In genomic region chr4:124846306-124846705, GRCh38 we compare ENCODE assay signal across 20 cellular contexts.
A peak's percentile ranks its signal among the peaks of the same experiment; 100 is the strongest.
DNase-seq lines count a peak whose midpoint lies in the region; ATAC-seq, FAIRE-seq and TF ChIP-seq lines count a peak whose summit lies in the region.
"Had no signal": no experiment of that assay in that cellular context is flagged by ENCODE, and none has a peak within 500 bp of the region (broad histone marks: within the 10 kb centered on the region; RNA-seq: fewer than 3 reads in every experiment).

No MANE protein-coding gene starts in this region.

- CTCF ChIA-PET in activated CD4-positive, alpha-beta memory T cell treated with anti-CD3 and anti-CD28 coated beads, Interleukin-2, amount 10 ng/mL, durations not matched to agents 7 days and 5 days (lab: Charles Lee) = no interaction called here

- no peaks in the 10 kb centered on the region for H4K20me1 ChIP-seq in OCI-LY3 (ENCODE audit: insufficient read depth, low read length)
- H4K20me1 ChIP-seq: BLaER1 treated with 17β-estradiol and CSF1 and Interleukin-3, amounts not matched to agents 10 nM and 100 nM had no signal

- no peaks in the 10 kb centered on the region for H3K27me3 ChIP-seq in OCI-LY3 (ENCODE audit: low read depth, low read length)
- H3K27me3 ChIP-seq in bronchial epithelial cell (ENCODE audit: control insufficient read depth, insufficient read depth, low read length) = no peaks in the 10 kb centered on the region
- H3K27me3 ChIP-seq: BLaER1 treated with 17β-estradiol and CSF1 and Interleukin-3, amounts not matched to agents 10 nM and 100 nM had no signal

- H3K36me3 Mint-ChIP-seq in activated CD4-positive, alpha-beta memory T cell treated with anti-CD3 and anti-CD28 coated beads, Interleukin-2, amount 10 ng/mL, durations not matched to agents 7 days and 5 days (ENCODE audit: low read depth) = no peaks in the 10 kb centered on the region
- peaks cover 4% of the 10 kb centered on the region for H3K36me3 Mint-ChIP-seq in mesothelial cell of epicardium
- H3K36me3 Mint-ChIP-seq: CD8-positive, alpha-beta memory T cell had no signal

- H3K4me2 ChIP-seq in OCI-LY3 (ENCODE audit: low read length) = peak overlapping the region; percentile 33; the same call in 1 of the 2 replicates
- H3K4me2 ChIP-seq: BLaER1 treated with 17β-estradiol and CSF1 and Interleukin-3, amounts not matched to agents 10 nM and 100 nM had no signal

- peaks cover 4% of the 10 kb centered on the region for H3K9me3 Mint-ChIP-seq in activated CD4-positive, alpha-beta memory T cell treated with anti-CD3 and anti-CD28 coated beads, Interleukin-2, amount 10 ng/mL, durations not matched to agents 7 days and 5 days
- H3K9me3 Mint-ChIP-seq in mesothelial cell of epicardium = peaks cover 27% of the 10 kb centered on the region

- POLR2A ChIA-PET in activated CD4-positive, alpha-beta memory T cell treated with anti-CD3 and anti-CD28 coated beads, Interleukin-2, amount 10 ng/mL, durations not matched to agents 7 days and 5 days (lab: Charles Lee) = no interaction called here

- H2AFZ ChIP-seq in OCI-LY3 (ENCODE audit: low read depth, low read length) = no peak overlapping the region

- peaks cover 19% of the 10 kb centered on the region for H3K4me1 ChIP-seq in OCI-LY3 (ENCODE audit: low read length)
- H3K4me1 ChIP-seq: BLaER1 treated with 17β-estradiol and CSF1 and Interleukin-3, amounts not matched to agents 10 nM and 100 nM had no signal

- no peak for FAIRE-seq in bronchial epithelial cell (lab: Jason Lieb, UNC)
- FAIRE-seq: D721Med, G401.6 had no signal

- no peaks in the 10 kb centered on the region for H3K79me2 ChIP-seq in OCI-LY3 (ENCODE audit: low read length)

- no peak overlapping the region for H3K27ac Mint-ChIP-seq in activated CD4-positive, alpha-beta memory T cell treated with anti-CD3 and anti-CD28 coated beads, Interleukin-2, amount 10 ng/mL, durations not matched to agents 7 days and 5 days
- H3K27ac Mint-ChIP-seq in mesothelial cell of epicardium = no peak overlapping the region
- H3K27ac Mint-ChIP-seq: CD8-positive, alpha-beta memory T cell had no signal

- peaks cover 13% of the 10 kb centered on the region for H3K36me3 ChIP-seq in OCI-LY3 (replicated peaks; ENCODE audit: low read depth, low read length)
- H3K36me3 ChIP-seq in bronchial epithelial cell (ENCODE audit: control insufficient read depth, insufficient read depth, low read length) = no peaks in the 10 kb centered on the region
- H3K36me3 ChIP-seq: BLaER1 treated with 17β-estradiol and CSF1 and Interleukin-3, amounts not matched to agents 10 nM and 100 nM had no signal

- H3K4me1 Mint-ChIP-seq in activated CD4-positive, alpha-beta memory T cell treated with anti-CD3 and anti-CD28 coated beads, Interleukin-2, amount 10 ng/mL, durations not matched to agents 7 days and 5 days = no peaks in the 10 kb centered on the region
- no peaks in the 10 kb centered on the region for H3K4me1 Mint-ChIP-seq in mesothelial cell of epicardium
- H3K4me1 Mint-ChIP-seq: CD8-positive, alpha-beta memory T cell had no signal

- peak; percentile 14 for DNase-seq in A172 (ENCODE audit: low spot score)
- peak; percentile 74 for DNase-seq in bronchial epithelial cell (ENCODE audit: low read depth)
- DNase-seq in kidney tubule cell (ENCODE audit: low spot score) = peak; percentile 64
- no peak for DNase-seq in activated CD4-positive, alpha-beta memory T cell treated with anti-CD3 and anti-CD28 coated beads, Interleukin-2, amount 10 ng/mL, durations not matched to agents 7 days and 5 days
- no peak for DNase-seq in mesothelial cell of epicardium (ENCODE audit: low spot score in 2 of 2, unreplicated experiment in 2 of 2)
- no peak for DNase-seq in stimulated activated naive CD8-positive, alpha-beta T cell treated with anti-CD3 and anti-CD28 coated beads, Interleukin-15, Interleukin-2, amounts not matched to agents 100 U/mL and 50 U/mL, for 24 hours
- no peak for DNase-seq in NCI-H1930 (lab: John Stamatoyannopoulos, UW)
- DNase-seq: CD8-positive, alpha-beta memory T cell; DMS79; GOT3; Karpas-422; NCI-H187 treated with DMSO at 0.1 percent for 48 hours; NCI-H2171; NCI-H446; NCI-H69 had no signal

- H3K4me3 Mint-ChIP-seq in activated CD4-positive, alpha-beta memory T cell treated with anti-CD3 and anti-CD28 coated beads, Interleukin-2, amount 10 ng/mL, durations not matched to agents 7 days and 5 days = no peak overlapping the region
- H3K4me3 Mint-ChIP-seq in mesothelial cell of epicardium = no peak overlapping the region
- H3K4me3 Mint-ChIP-seq: CD8-positive, alpha-beta memory T cell had no signal

- no peak for TF ChIP-seq CTCF in OCI-LY3 (IDR thresholded peaks at IDR 0.05; ENCODE audit: low read depth, low read length)
- TF ChIP-seq CTCF in bronchial epithelial cell (IDR thresholded peaks at IDR 0.05; ENCODE audit: insufficient read depth, low read length, severe bottlenecking) = no peak
- no peak for TF ChIP-seq CTCF in mesothelial cell of epicardium (IDR thresholded peaks at IDR 0.05; ENCODE audit: unreplicated experiment)

- no peak overlapping the region; the same call in 1 of the 2 replicates for H3K27ac ChIP-seq in OCI-LY3 (ENCODE audit: low read length)
- H3K27ac ChIP-seq: BLaER1 treated with 17β-estradiol and CSF1 and Interleukin-3, amounts not matched to agents 10 nM and 100 nM had no signal

- H3K4me3 ChIP-seq in OCI-LY3 (ENCODE audit: low read length) = no peak overlapping the region
- no peak overlapping the region for H3K4me3 ChIP-seq in bronchial epithelial cell (ENCODE audit: low read depth, low read length)
- H3K4me3 ChIP-seq: BLaER1 treated with 17β-estradiol and CSF1 and Interleukin-3, amounts not matched to agents 10 nM and 100 nM had no signal

- no peak for ATAC-seq in stimulated activated naive CD8-positive, alpha-beta T cell treated with anti-CD3 and anti-CD28 coated beads, Interleukin-15, Interleukin-2, amounts not matched to agents 100 U/mL and 50 U/mL, for 24 hours
- ATAC-seq: Right ventricle myocardium inferior had no signal

- H3K27me3 Mint-ChIP-seq in activated CD4-positive, alpha-beta memory T cell treated with anti-CD3 and anti-CD28 coated beads, Interleukin-2, amount 10 ng/mL, durations not matched to agents 7 days and 5 days = no peaks in the 10 kb centered on the region
- H3K27me3 Mint-ChIP-seq in mesothelial cell of epicardium (ENCODE audit: low read depth) = no peaks in the 10 kb centered on the region
- H3K27me3 Mint-ChIP-seq: CD8-positive, alpha-beta memory T cell had no signal

- no peaks in the 10 kb centered on the region; the same call in 1 of the 2 replicates for H3K9me3 ChIP-seq in OCI-LY3 (ENCODE audit: insufficient read depth, low read length)

- no peak overlapping the region for H3K9ac ChIP-seq in OCI-LY3 (ENCODE audit: low read length)
- H3K9ac ChIP-seq: BLaER1 treated with 17β-estradiol and CSF1 and Interleukin-3, amounts not matched to agents 10 nM and 100 nM had no signal

Comparison
In these comparisons a context has a peak if more than half of its experiments do, and no peak if none do; other contexts are left out.
1. DNase-seq: peak in A172 (single experiment), bronchial epithelial cell (single experiment) and kidney tubule cell (single experiment); none in activated CD4-positive, alpha-beta memory T cell treated with anti-CD3 and anti-CD28 coated beads, Interleukin-2, amount 10 ng/mL, durations not matched to agents 7 days and 5 days (single experiment), mesothelial cell of epicardium (0 of 2), stimulated activated naive CD8-positive, alpha-beta T cell treated with anti-CD3 and anti-CD28 coated beads, Interleukin-15, Interleukin-2, amounts not matched to agents 100 U/mL and 50 U/mL, for 24 hours (single experiment) and NCI-H1930 (0 of 2).